Comparison of ENCODE assay signal across 9 cellular contexts in the genomic region with DNA sequence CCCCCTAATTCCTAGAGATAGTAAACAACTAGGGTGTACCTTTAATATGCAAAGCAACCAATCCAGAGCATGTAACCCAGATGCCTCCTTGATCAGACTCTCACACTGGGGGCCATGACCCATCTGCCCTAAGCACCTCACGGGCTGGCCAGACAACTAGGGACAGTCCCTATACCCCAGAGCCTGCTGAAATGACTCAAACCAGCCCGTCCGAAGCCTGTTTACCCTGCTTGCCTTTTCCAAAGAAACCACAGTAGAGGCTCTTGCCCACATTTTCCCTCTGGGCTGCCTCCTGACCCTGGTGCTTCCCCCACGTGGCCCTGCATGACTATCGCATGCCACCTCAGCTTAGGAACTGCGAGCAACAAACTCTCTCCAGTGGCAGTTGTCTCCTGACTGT. TPM values are rescaled to one million over a fixed set of nuclear protein-coding genes. Genes with fewer than 3 reads are reported as not detected.
A peak's percentile ranks its signal among the peaks of the same experiment; 100 is the strongest.
DNase-seq lines count a peak whose midpoint lies in the region; ATAC-seq lines count a peak whose summit lies in the region.
"Had no signal": no experiment of that assay in that cellular context is flagged by ENCODE, and none has a peak within 500 bp of the region (broad histone marks: within the 10 kb centered on the region; RNA-seq: fewer than 3 reads in every experiment).

No MANE protein-coding gene starts in this region.

- H3K4me1 Mint-ChIP-seq in activated T-cell treated with anti-CD3 and anti-CD28 coated beads, Interleukin-2, amount 50 U/mL, for 4 hours (ENCODE audit: low read depth), result peaks cover 77% of the 10 kb centered on the region
- H3K4me1 Mint-ChIP-seq in stimulated activated memory B cell treated with anti-CD40 and anti-IgM and Interleukin-4, amounts not matched to agents 10 μg/mL and 1 μg/mL and 100 μg/mL, for 72 hours, result peaks cover 59% of the 10 kb centered on the region

- ATAC-seq in HG03064 (IDR thresholded peaks at IDR 0.05; ENCODE audit: low read depth, unreplicated experiment), result peak; percentile 74
- ATAC-seq in activated T-cell treated with anti-CD3 and anti-CD28 coated beads, Interleukin-2, amount 50 U/mL, for 4 hours, result peak; percentile 64 to 78
- ATAC-seq in stimulated activated memory B cell treated with anti-CD40 and anti-IgM and Interleukin-4, amounts not matched to agents 10 μg/mL and 1 μg/mL and 100 μg/mL, for 72 hours, result peak; percentile 98

- no peaks in the 10 kb centered on the region for H3K9me3 Mint-ChIP-seq in activated T-cell treated with anti-CD3 and anti-CD28 coated beads, Interleukin-2, amount 50 U/mL, for 4 hours
- no peaks in the 10 kb centered on the region for H3K9me3 Mint-ChIP-seq in stimulated activated memory B cell treated with anti-CD40 and anti-IgM and Interleukin-4, amounts not matched to agents 10 μg/mL and 1 μg/mL and 100 μg/mL, for 72 hours

- H3K27me3 Mint-ChIP-seq in activated T-cell treated with anti-CD3 and anti-CD28 coated beads, Interleukin-2, amount 50 U/mL, for 4 hours (ENCODE audit: low read depth), result no peaks in the 10 kb centered on the region
- no peaks in the 10 kb centered on the region for H3K27me3 Mint-ChIP-seq in stimulated activated memory B cell treated with anti-CD40 and anti-IgM and Interleukin-4, amounts not matched to agents 10 μg/mL and 1 μg/mL and 100 μg/mL, for 72 hours

- intact Hi-C loops in posterior cingulate gyrus (cut with DNase I), result no loop called here

- no peak overlapping the region for H3K4me3 Mint-ChIP-seq in activated T-cell treated with anti-CD3 and anti-CD28 coated beads, Interleukin-2, amount 50 U/mL, for 4 hours
- H3K4me3 Mint-ChIP-seq in stimulated activated memory B cell treated with anti-CD40 and anti-IgM and Interleukin-4, amounts not matched to agents 10 μg/mL and 1 μg/mL and 100 μg/mL, for 72 hours, result peak overlapping the region; percentile 21

- DNase-seq in activated T-cell treated with anti-CD3 and anti-CD28 coated beads for 48 hours (ENCODE audit: low read depth) (peak; percentile 70), activated T-cell treated with anti-CD3 and anti-CD28 coated beads for 4 hours (no peak), posterior cingulate gyrus (no peak), NCI-H2171 (lab: John Stamatoyannopoulos, UW) (no peak), kidney glomerular epithelial cell (lab: John Stamatoyannopoulos, UW) (no peak)
- no peak for DNase-seq in activated T-cell treated with anti-CD3 and anti-CD28 coated beads, Interleukin-2, amount 50 U/mL, for 4 hours
- DNase-seq: Karpas-422 had no signal

- H3K27ac Mint-ChIP-seq in stimulated activated memory B cell treated with anti-CD40 and anti-IgM and Interleukin-4, amounts not matched to agents 10 μg/mL and 1 μg/mL and 100 μg/mL, for 72 hours, result peak overlapping the region; percentile 88

- H3K36me3 Mint-ChIP-seq in activated T-cell treated with anti-CD3 and anti-CD28 coated beads, Interleukin-2, amount 50 U/mL, for 4 hours (ENCODE audit: insufficient read depth), result peaks cover 17% of the 10 kb centered on the region
- H3K36me3 Mint-ChIP-seq in stimulated activated memory B cell treated with anti-CD40 and anti-IgM and Interleukin-4, amounts not matched to agents 10 μg/mL and 1 μg/mL and 100 μg/mL, for 72 hours, result peaks cover 26% of the 10 kb centered on the region

RNA-seq across cellular contexts. Expression of gene RGS10, which starts 46.2 kb away (rescaled TPM):
- 100 to 1,000 TPM; 116 to 163 (median 137) TPM for total RNA-seq in activated T-cell treated with anti-CD3 and anti-CD28 coated beads, Interleukin-2, amount 50 U/mL, for 4 hours
